9 cellular contexts compared by ENCODE assay signal in genomic region chrX:102546818-102547493, GRCh38. TPM values are rescaled to one million over a fixed set of nuclear protein-coding genes. Genes with fewer than 3 reads are reported as not detected.
DNase-seq lines count a peak whose midpoint lies in the region; ATAC-seq, FAIRE-seq and TF ChIP-seq lines count a peak whose summit lies in the region.
"Had no signal": no experiment of that assay in that cellular context is flagged by ENCODE, and none has a peak within 500 bp of the region (broad histone marks: within the 10 kb centered on the region; RNA-seq: fewer than 3 reads in every experiment).

No MANE protein-coding gene starts in this region.

- H3K4me1 Mint-ChIP-seq in activated CD8-positive, alpha-beta memory T cell treated with anti-CD3 and anti-CD28 coated beads, Interleukin-2, amount 10 ng/mL, durations not matched to agents 7 days and 5 days: no peaks in the 10 kb centered on the region

- peak; percentile 65 for ATAC-seq in activated CD8-positive, alpha-beta memory T cell treated with anti-CD3 and anti-CD28 coated beads, Interleukin-2, amount 10 ng/mL, durations not matched to agents 7 days and 5 days
- no peak for ATAC-seq in GM19324 (IDR thresholded peaks at IDR 0.05; ENCODE audit: low FRiP score, unreplicated experiment)
- ATAC-seq: left colon had no signal

- peak; percentile 43 for DNase-seq in activated CD8-positive, alpha-beta memory T cell treated with anti-CD3 and anti-CD28 coated beads, Interleukin-2, amount 10 ng/mL, durations not matched to agents 7 days and 5 days
- no peak for DNase-seq in activated CD8-positive, alpha-beta memory T cell treated with anti-CD3 and anti-CD28 coated beads, Interleukin-2, amount 50 U/mL, for 48 hours
- peak; percentile 26 for DNase-seq in NCI-H774 (lab: John Stamatoyannopoulos, UW)
- peak; percentile 0 for DNase-seq in fibroblast of peridontal ligament (ENCODE audit: extremely low read depth)
- no peak for DNase-seq in suprapubic skin (ENCODE audit: low spot score in 2 of 2)
- DNase-seq in AG08396 (ENCODE audit: low spot score): no peak
- DNase-seq in HTR-8/SVneo (ENCODE audit: insufficient read length, low spot score): no peak
- DNase-seq: left colon had no signal

- no peak for TF ChIP-seq CTCF in suprapubic skin (IDR thresholded peaks at IDR 0.05)

- no peaks in the 10 kb centered on the region for H3K9me3 Mint-ChIP-seq in activated CD8-positive, alpha-beta memory T cell treated with anti-CD3 and anti-CD28 coated beads, Interleukin-2, amount 10 ng/mL, durations not matched to agents 7 days and 5 days (ENCODE audit: low read depth)

- no peak overlapping the region for H3K27ac ChIP-seq in suprapubic skin

- H3K9me3 ChIP-seq in suprapubic skin: no peaks in the 10 kb centered on the region

- TF ChIP-seq POLR2A in suprapubic skin (IDR thresholded peaks at IDR 0.05): no peak

- no peak for TF ChIP-seq EP300 in suprapubic skin (IDR thresholded peaks at IDR 0.05)

- peak overlapping the region; percentile 65 for H3K27ac Mint-ChIP-seq in activated CD8-positive, alpha-beta memory T cell treated with anti-CD3 and anti-CD28 coated beads, Interleukin-2, amount 10 ng/mL, durations not matched to agents 7 days and 5 days

- no peak for FAIRE-seq in HTR-8/SVneo (lab: Jason Lieb, UNC)

- no peaks in the 10 kb centered on the region for H3K27me3 Mint-ChIP-seq in activated CD8-positive, alpha-beta memory T cell treated with anti-CD3 and anti-CD28 coated beads, Interleukin-2, amount 10 ng/mL, durations not matched to agents 7 days and 5 days

- H3K36me3 ChIP-seq in suprapubic skin: no peaks in the 10 kb centered on the region

- peak overlapping the region; percentile 26 for H3K4me3 ChIP-seq in suprapubic skin

- H3K4me3 Mint-ChIP-seq in activated CD8-positive, alpha-beta memory T cell treated with anti-CD3 and anti-CD28 coated beads, Interleukin-2, amount 10 ng/mL, durations not matched to agents 7 days and 5 days: peak overlapping the region; percentile 73

- no peaks in the 10 kb centered on the region for H3K4me1 ChIP-seq in suprapubic skin

- WGBS in suprapubic skin: 55% methylated on average over 25 of the region's 35 CpGs

- CTCF ChIA-PET in activated CD8-positive, alpha-beta memory T cell treated with anti-CD3 and anti-CD28 coated beads, Interleukin-2, amount 10 ng/mL, durations not matched to agents 7 days and 5 days (lab: Charles Lee): no interaction called here

- no peaks in the 10 kb centered on the region for H3K36me3 Mint-ChIP-seq in activated CD8-positive, alpha-beta memory T cell treated with anti-CD3 and anti-CD28 coated beads, Interleukin-2, amount 10 ng/mL, durations not matched to agents 7 days and 5 days

- H3K27me3 ChIP-seq in suprapubic skin: peaks cover 4% of the 10 kb centered on the region

RNA-seq across cellular contexts. Expression of gene TMSB15A, which starts 30.4 kb away (rescaled TPM):
- under 1 TPM; 0.56 to 0.76 TPM for total RNA-seq in activated CD8-positive, alpha-beta memory T cell treated with anti-CD3 and anti-CD28 coated beads, Interleukin-2, amount 10 ng/mL, durations not matched to agents 7 days and 5 days
- 1 to 10 TPM in 1 of 4 donors, not detected in 3; 2.4 TPM for total RNA-seq in suprapubic skin

RNA-seq across cellular contexts. Expression of gene ARMCX5, which starts 52.4 kb away (rescaled TPM):
- 1 to 10 TPM; 4.5 to 5.0 TPM for total RNA-seq in activated CD8-positive, alpha-beta memory T cell treated with anti-CD3 and anti-CD28 coated beads, Interleukin-2, amount 10 ng/mL, durations not matched to agents 7 days and 5 days
- total RNA-seq in suprapubic skin: 10 to 100 TPM; 18.0 to 26.5 (median 22.1) TPM

Comparison
In these comparisons a context has a peak if more than half of its experiments do, and no peak if none do; other contexts are left out.
1. DNase-seq: peak in activated CD8-positive, alpha-beta memory T cell treated with anti-CD3 and anti-CD28 coated beads, Interleukin-2, amount 10 ng/mL, durations not matched to agents 7 days and 5 days (single experiment), NCI-H774 (single experiment) and fibroblast of peridontal ligament (single experiment); none in activated CD8-positive, alpha-beta memory T cell treated with anti-CD3 and anti-CD28 coated beads, Interleukin-2, amount 50 U/mL, for 48 hours (single experiment), suprapubic skin (0 of 2), AG08396 (single experiment) and HTR-8/SVneo (single experiment).